In genomic region chr2:159860611-159861010, GRCh38 we compare ENCODE assay signal across 29 cellular contexts. TPM values are rescaled to one million over a fixed set of nuclear protein-coding genes. Genes with fewer than 3 reads are reported as not detected.
DNase-seq lines count a peak whose midpoint lies in the region; ATAC-seq, FAIRE-seq and TF ChIP-seq lines count a peak whose summit lies in the region.
"Had no signal": no experiment of that assay in that cellular context is flagged by ENCODE, and none has a peak within 500 bp of the region (broad histone marks: within the 10 kb centered on the region; RNA-seq: fewer than 3 reads in every experiment).

No MANE protein-coding gene starts in this region.

- H3K36me3 ChIP-seq in HepG2 (replicated peaks in 1 of 2; ENCODE audit: control insufficient read depth in 1 of 2, insufficient read depth in 2 of 2, low read length in 2 of 2) (no peaks in the 10 kb centered on the region), right lobe of liver (no peaks in the 10 kb centered on the region), spleen (peaks cover 6 to 86% (median 19%) of the 10 kb centered on the region in 6 donors)

- TF ChIP-seq POLR2A in HepG2 (IDR thresholded peaks at IDR 0.05; ENCODE audit: insufficient read depth in 1 of 2, low read depth in 2 of 2, low read length in 2 of 2) (no peak), right lobe of liver (IDR thresholded peaks at IDR 0.05) (no peak), spleen (IDR thresholded peaks at IDR 0.05) (no peak)

- no peak overlapping the region for H3K4me3 ChIP-seq in HepG2 (replicated peaks in 1 of 3; ENCODE audit: insufficient read depth in 1 of 3, low read depth in 2 of 3, low read length in 3 of 3)
- H3K4me3 ChIP-seq in right lobe of liver: no peak overlapping the region
- H3K4me3 ChIP-seq in HL-60 (replicated peaks; ENCODE audit: insufficient read depth, low read length): no peak overlapping the region
- peak overlapping the region in 1 of 8 donors; percentile 5 for H3K4me3 ChIP-seq in spleen
- H3K4me3 ChIP-seq: A549; BLaER1 treated with 17β-estradiol and CSF1 and Interleukin-3, amounts not matched to agents 10 nM and 100 nM; GM12878 had no signal

- H3K4me1 ChIP-seq in HepG2 (ENCODE audit: insufficient read depth, low read length): no peaks in the 10 kb centered on the region
- H3K4me1 ChIP-seq in right lobe of liver: no peaks in the 10 kb centered on the region
- peaks cover 0 to 16% (median 0%) of the 10 kb centered on the region in 6 donors for H3K4me1 ChIP-seq in spleen
- H3K4me1 ChIP-seq: A549 had no signal

- H2AFZ ChIP-seq in HepG2 (ENCODE audit: low read length): no peak overlapping the region

- in situ Hi-C loops in HepG2 (cut with HindIII; ENCODE audit: extremely low pct_ligation_motif_present, low pct_unique_long_range_greater_than_20kb): no loop called here

- DNase-seq in HepG2 (ENCODE audit: low spot score): no peak
- no peak for DNase-seq in right lobe of liver
- no peak for DNase-seq in HL-60 (ENCODE audit: low read depth in 1 of 2, low spot score in 1 of 2)
- no peak for DNase-seq in spleen
- no peak for DNase-seq in NCI-H146 (lab: John Stamatoyannopoulos, UW)
- no peak for DNase-seq in NCI-H1417 (lab: John Stamatoyannopoulos, UW)
- DNase-seq: AML-193; CD4-positive, alpha-beta memory T cell; CD4-positive, CD25-positive, alpha-beta regulatory T cell; CD8-positive, alpha-beta memory T cell; COR-L47; DMS 273 treated with DMSO at 0.1 percent for 48 hours; DMS153; DMS53; DMS79; DND-41; EL; GDM1 had no signal

- H3K27ac ChIP-seq in HepG2 (ENCODE audit: extremely low read length, insufficient read depth, low read length) (no peak overlapping the region), right lobe of liver (no peak overlapping the region), HL-60 (replicated peaks) (0 out of 2 replicates have a peak overlapping the region, but pooled peaks have one; percentile 17), spleen (peak overlapping the region in 5 of 8 donors; percentile 5 to 80 (median 68))
- H3K27ac ChIP-seq: 22Rv1; A549; BLaER1 treated with 17β-estradiol and CSF1 and Interleukin-3, amounts not matched to agents 10 nM and 100 nM; C4-2B had no signal

- no peaks in the 10 kb centered on the region for H4K20me1 ChIP-seq in HepG2 (ENCODE audit: insufficient read depth, low read length)
- H4K20me1 ChIP-seq: BLaER1 treated with 17β-estradiol and CSF1 and Interleukin-3, amounts not matched to agents 10 nM and 100 nM had no signal

- no peak for TF ChIP-seq RAD21 in HepG2 (CRISPR knock-in tag; IDR thresholded peaks at IDR 0.05)

- 0% methylated on average over 1 of the region's 1 CpG for WGBS in HepG2 (ENCODE audit: low lambda C conversion rate)
- 50% methylated on average over 1 of the region's 1 CpG for WGBS in right lobe of liver (ENCODE audit: insufficient coverage, low coverage, low lambda C conversion rate, missing lambda C conversion rate)
- WGBS in spleen, 5 donors: 69 to 97% (median 88%) methylated on average over 1 of the region's 1 CpG

- H3K9ac ChIP-seq in HepG2 (ENCODE audit: insufficient read depth, low read depth, low read length): no peak overlapping the region
- H3K9ac ChIP-seq: BLaER1 treated with 17β-estradiol and CSF1 and Interleukin-3, amounts not matched to agents 10 nM and 100 nM had no signal

- no peaks in the 10 kb centered on the region for H3K9me3 ChIP-seq in HepG2 (ENCODE audit: low read length)
- no peaks in the 10 kb centered on the region for H3K9me3 ChIP-seq in right lobe of liver
- no peaks in the 10 kb centered on the region for H3K9me3 ChIP-seq in spleen
- H3K9me3 ChIP-seq: A549 had no signal

- no peaks in the 10 kb centered on the region for H3K79me2 ChIP-seq in HepG2 (ENCODE audit: insufficient read depth, low read length)

- no peak for TF ChIP-seq EP300 in HepG2 (IDR thresholded peaks at IDR 0.05; ENCODE audit: low read depth in 2 of 2, low read length in 2 of 2)
- TF ChIP-seq EP300 in HepG2 (CRISPR knock-in tag; IDR thresholded peaks at IDR 0.05; ENCODE audit: borderline replicate concordance): no peak

- no peak for ATAC-seq in HepG2
- ATAC-seq in right lobe of liver: no peak
- ATAC-seq in HG03196 (IDR thresholded peaks at IDR 0.05; ENCODE audit: unreplicated experiment): no peak
- ATAC-seq: A549, GM12878 had no signal

- CTCF ChIA-PET in HepG2 (lab: Yijun Ruan, JAX; ENCODE audit: low intra/inter-chr PET ratio, low total read pairs): no interaction called here

- H3K27me3 ChIP-seq in HepG2 (ENCODE audit: control insufficient read depth in 1 of 2, insufficient read depth in 2 of 2, low read length in 2 of 2): peaks cover 0 to under 1% of the 10 kb centered on the region in 2 experiments; a peak in 1 of 5 replicates
- no peaks in the 10 kb centered on the region for H3K27me3 ChIP-seq in right lobe of liver
- no peaks in the 10 kb centered on the region for H3K27me3 ChIP-seq in HL-60 (ENCODE audit: insufficient read depth, poor library complexity, severe bottlenecking)
- H3K27me3 ChIP-seq in spleen (replicated peaks in 1 of 7): no peaks in the 10 kb centered on the region
- H3K27me3 ChIP-seq: BLaER1 treated with 17β-estradiol and CSF1 and Interleukin-3, amounts not matched to agents 10 nM and 100 nM had no signal

- no peak overlapping the region for H3K4me2 ChIP-seq in HepG2 (ENCODE audit: low read depth, low read length)
- H3K4me2 ChIP-seq: A549; BLaER1 treated with 17β-estradiol and CSF1 and Interleukin-3, amounts not matched to agents 10 nM and 100 nM had no signal

- no peak for FAIRE-seq in HepG2 (lab: Jason Lieb, UNC)
- FAIRE-seq: A549, GM12878, GM12892, GM18507, GM19239 had no signal

- TF ChIP-seq CTCF in HepG2 (CRISPR knock-in tag; IDR thresholded peaks at IDR 0.05) (no peak), right lobe of liver (IDR thresholded peaks at IDR 0.05) (no peak), HL-60 (IDR thresholded peaks at IDR 0.05; ENCODE audit: insufficient read depth, low read length) (no peak), spleen (IDR thresholded peaks at IDR 0.05 in 8 of 11, conservative IDR thresholded peaks at IDR 0.05 in 3 of 11) (no peak)

- BruUV-seq in HepG2 (replicated peaks; lab: Mats Ljungman, UMichigan): no TSS peak

- POLR2A ChIA-PET in HepG2 (lab: Yijun Ruan, JAX): no interaction called here

- intact Hi-C loops in HepG2 (cut with micrococcal nuclease; ENCODE audit: unreplicated experiment): no loop called here
- intact Hi-C loops in right lobe of liver (cut with DNase I): no loop called here
- intact Hi-C loops in spleen (cut with DNase I; ENCODE audit: low total_unique reads): no loop called here

TF ChIP-seq in HepG2, 621 proteins besides CTCF, POLR2A, EP300 and RAD21:
- TF ChIP-seq ZNF180 (CRISPR knock-in tag; IDR thresholded peaks at IDR 0.05; ENCODE audit: borderline replicate concordance, low read depth): no peak
- TF ChIP-seq CREB1 (IDR thresholded peaks at IDR 0.05): 0 out of 2 replicates have a peak, but pooled peaks have one; percentile 11
- TF ChIP-seq CREB1 (CRISPR knock-in tag; IDR thresholded peaks at IDR 0.05): no peak
- TF ChIP-seq TRAFD1 (CRISPR knock-in tag; IDR thresholded peaks at IDR 0.05; ENCODE audit: borderline replicate concordance): no peak
- TF ChIP-seq HNRNPLL (IDR thresholded peaks at IDR 0.05; ENCODE audit: low read depth, low read length, poor library complexity, severe bottlenecking): no peak
- no peak for TF ChIP-seq PHF21A (CRISPR knock-in tag; IDR thresholded peaks at IDR 0.05)
- TF ChIP-seq ZNF136 (CRISPR knock-in tag; IDR thresholded peaks at IDR 0.05; ENCODE audit: low read depth): no peak
- TF ChIP-seq ZNF501 (CRISPR knock-in tag; IDR thresholded peaks at IDR 0.05): no peak
- no peak for TF ChIP-seq MTA1 (CRISPR knock-in tag; IDR thresholded peaks at IDR 0.05; ENCODE audit: borderline replicate concordance)

RNA-seq across cellular contexts. Expression of gene LY75, which starts 43.9 kb away (rescaled TPM):
- total RNA-seq in HepG2 (2016; rRNA removed; fragmentation: Illumina TruSeq; extraction: Trizol) (not detected in 2 replicates), right lobe of liver (1 to 10 TPM in 2 of 6 experiments, under 1 TPM in 4; 0.37 to 1.4 (median 0.75) TPM), spleen (10 to 100 TPM; 32.3 to 41.2 (median 35.8) TPM)
- not detected in 2 replicates for total RNA-seq in HepG2 (2016; cell fraction: cytosol; rRNA removed; fragmentation: Illumina TruSeq; extraction: Trizol; ENCODE audit: low read depth)
- not detected in 2 replicates for total RNA-seq in HepG2 (2016; cell fraction: insoluble cytoplasmic fraction; rRNA removed; fragmentation: Illumina TruSeq; extraction: Trizol)
- not detected in 2 replicates for total RNA-seq in HepG2 (2016; cell fraction: membrane; rRNA removed; fragmentation: Illumina TruSeq; extraction: Trizol)
- not detected in 2 replicates for total RNA-seq in HepG2 (2016; cell fraction: nucleus; rRNA removed; fragmentation: Illumina TruSeq; extraction: Trizol)
- polyA plus RNA-seq in HepG2 (2011; rRNA removed) (not detected in 2 replicates), spleen (10 to 100 TPM in 1 of 3 donors, 1 to 10 TPM in 2; 7.6 to 11.0 (median 8.6) TPM)
- polyA plus RNA-seq in HepG2 (2011; cell fraction: cytosol; rRNA removed): not detected in 2 replicates
- polyA plus RNA-seq in HepG2 (2011; cell fraction: nucleus; rRNA removed): not detected in 2 replicates
- polyA plus RNA-seq in HepG2 (2012): not detected in 2 replicates
- not detected in 2 replicates for polyA plus RNA-seq in HepG2 (2016; cell fraction: cytosol; fragmentation: Illumina TruSeq; extraction: Trizol; ENCODE audit: low read depth)
- polyA plus RNA-seq in HepG2 (2016; cell fraction: insoluble cytoplasmic fraction; fragmentation: Illumina TruSeq; extraction: Trizol; ENCODE audit: low read depth): not detected in 2 replicates
- not detected in 2 replicates for polyA plus RNA-seq in HepG2 (2016; cell fraction: membrane; fragmentation: Illumina TruSeq; extraction: Trizol; ENCODE audit: low read depth)
- not detected in 2 replicates for polyA plus RNA-seq in HepG2 (2016; cell fraction: nucleus; fragmentation: Illumina TruSeq; extraction: Trizol; ENCODE audit: insufficient read depth, low read depth)
- 0.12 TPM in 1 of 2 replicates, not detected in the other for polyA minus RNA-seq in HepG2 (2011; rRNA and poly(A)+ RNA removed; ENCODE audit: low replicate concordance)
- not detected in 2 replicates for polyA minus RNA-seq in HepG2 (2011; cell fraction: cytosol; rRNA and poly(A)+ RNA removed)
- polyA minus RNA-seq in HepG2 (2011; cell fraction: nucleus; rRNA and poly(A)+ RNA removed): not detected in 2 replicates
- total RNA-seq: A172, G401 had no signal

Comparison
In these comparisons a context has a peak if more than half of its experiments do, and no peak if none do; other contexts are left out.
1. H3K27ac ChIP-seq: peak in HL-60 (single experiment) and spleen (5 of 8); none in HepG2 (single experiment) and right lobe of liver (0 of 3).
2. RNA of gene LY75, which starts 43.9 kb away (total RNA-seq): 32.3 to 41.2 TPM in spleen; 0.37 to 1.4 TPM in right lobe of liver and not detected in HepG2; every median in the first group is over 10 times any median in the second.